In the genomic region with DNA sequence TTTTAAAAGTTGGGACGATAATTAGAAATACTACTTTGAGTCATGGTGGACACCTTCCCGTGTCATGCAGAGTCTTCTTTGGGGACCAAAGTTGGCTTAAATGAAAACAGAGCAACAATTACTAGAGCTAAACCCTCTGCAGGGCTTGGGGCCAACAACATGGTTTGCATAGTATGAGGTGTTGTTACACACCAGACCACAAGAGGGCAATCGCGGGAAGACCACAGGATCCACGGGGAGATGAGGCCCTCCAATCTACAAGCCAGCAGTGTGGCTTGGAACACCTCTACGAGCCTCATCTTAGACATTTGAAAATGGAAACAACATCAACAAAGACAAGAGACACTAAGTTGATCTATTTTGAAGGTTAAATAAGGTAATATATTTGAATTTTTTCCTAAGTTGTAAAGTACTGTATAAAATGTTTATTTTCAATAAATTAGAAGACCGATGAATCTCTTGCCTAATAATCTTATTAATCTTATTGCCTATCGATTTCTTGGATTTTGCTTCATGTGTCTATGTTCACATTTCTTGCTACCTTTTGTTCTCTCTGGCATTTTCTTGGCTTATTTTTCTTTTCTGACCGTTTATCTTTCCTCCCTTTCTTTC, we compare ENCODE assay signal across 1 cellular context.
TF ChIP-seq lines count a peak whose summit lies in the region.

No MANE protein-coding gene starts in this region.

TF ChIP-seq in IMR-90, 13 proteins besides CTCF, POLR2A, EP300 and RAD21:
- TF ChIP-seq, protein P1, sequence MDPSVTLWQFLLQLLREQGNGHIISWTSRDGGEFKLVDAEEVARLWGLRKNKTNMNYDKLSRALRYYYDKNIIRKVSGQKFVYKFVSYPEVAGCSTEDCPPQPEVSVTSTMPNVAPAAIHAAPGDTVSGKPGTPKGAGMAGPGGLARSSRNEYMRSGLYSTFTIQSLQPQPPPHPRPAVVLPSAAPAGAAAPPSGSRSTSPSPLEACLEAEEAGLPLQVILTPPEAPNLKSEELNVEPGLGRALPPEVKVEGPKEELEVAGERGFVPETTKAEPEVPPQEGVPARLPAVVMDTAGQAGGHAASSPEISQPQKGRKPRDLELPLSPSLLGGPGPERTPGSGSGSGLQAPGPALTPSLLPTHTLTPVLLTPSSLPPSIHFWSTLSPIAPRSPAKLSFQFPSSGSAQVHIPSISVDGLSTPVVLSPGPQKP (IDR thresholded peaks at IDR 0.05; ENCODE audit: borderline replicate concordance, low read depth, low read length) = no peak
- no peak for TF ChIP-seq NFE2L2 (IDR thresholded peaks at IDR 0.05; ENCODE audit: low read depth, low read length)
- peak; percentile 56 for TF ChIP-seq SMC3 (IDR thresholded peaks at IDR 0.05; ENCODE audit: low read depth, low read length)
TF ChIP-seq in IMR-90: peak in this region for 1.
